27 cellular contexts compared by ENCODE assay signal in genomic region chr19:31436121-31436776, GRCh38.
DNase-seq lines count a peak whose midpoint lies in the region; ATAC-seq, FAIRE-seq and TF ChIP-seq lines count a peak whose summit lies in the region.
"Had no signal": no experiment of that assay in that cellular context is flagged by ENCODE, and none has a peak within 500 bp of the region (broad histone marks: within the 10 kb centered on the region; RNA-seq: fewer than 3 reads in every experiment).

No MANE protein-coding gene starts in this region.

- H4K20me1 ChIP-seq in astrocyte (ENCODE audit: insufficient read depth, low read length), result no peaks in the 10 kb centered on the region

- peaks cover 8% of the 10 kb centered on the region for H3K4me1 ChIP-seq in astrocyte (ENCODE audit: insufficient read depth, low read length)
- H3K4me1 ChIP-seq: colonic mucosa, lower lobe of right lung, suprapubic skin had no signal

- no peak overlapping the region for H3K4me3 Mint-ChIP-seq in activated CD4-positive, alpha-beta T cell treated with anti-CD3 and anti-CD28 coated beads, Interleukin-2, amount 10 ng/mL, durations not matched to agents 24 days and 14 days
- H3K4me3 Mint-ChIP-seq in astrocyte (ENCODE audit: unreplicated experiment), result no peak overlapping the region
- H3K4me3 Mint-ChIP-seq: activated CD4-positive, alpha-beta memory T cell treated with anti-CD3 and anti-CD28 coated beads for 36 hours; activated naive CD4-positive, alpha-beta T cell treated with anti-CD3 and anti-CD28 coated beads for 36 hours; natural killer cell treated with Interleukin-12 subunit alpha and Interleukin-12 subunit beta and Interleukin-15 and Interleukin-18, amount 100 ng/mL, for 72 hours had no signal

- peak overlapping the region; percentile 38 for H3K9ac ChIP-seq in astrocyte (ENCODE audit: low read length)

- H2AFZ ChIP-seq in astrocyte (ENCODE audit: low read depth, low read length), result no peak overlapping the region

- no peaks in the 10 kb centered on the region for H3K27me3 ChIP-seq in astrocyte (ENCODE audit: insufficient read depth, low read length)
- no peaks in the 10 kb centered on the region for H3K27me3 ChIP-seq in kidney epithelial cell (ENCODE audit: control insufficient read depth, insufficient read depth, low read length)
- H3K27me3 ChIP-seq: colonic mucosa, suprapubic skin had no signal

- no peak overlapping the region for H3K4me3 ChIP-seq in astrocyte (ENCODE audit: insufficient read depth, low read depth, low read length)
- no peak overlapping the region for H3K4me3 ChIP-seq in kidney epithelial cell (ENCODE audit: low read depth, low read length)
- H3K4me3 ChIP-seq: colonic mucosa, lower lobe of right lung, spleen, suprapubic skin had no signal

- H3K4me2 ChIP-seq in astrocyte (ENCODE audit: low read length), result peak overlapping the region; percentile 59

- peak; percentile 39 for DNase-seq in activated CD4-positive, alpha-beta T cell treated with anti-CD3 and anti-CD28 coated beads, Interleukin-2, amount 10 ng/mL, durations not matched to agents 24 days and 14 days
- no peak for DNase-seq in activated CD4-positive, alpha-beta T cell treated with anti-CD3 and anti-CD28 coated beads, Interleukin-2, amount 50 U/mL, for 4 hours
- peak; percentile 75 for DNase-seq in astrocyte (ENCODE audit: low read depth)
- peak; percentile 1 for DNase-seq in kidney epithelial cell (ENCODE audit: low read depth)
- DNase-seq in DMS153 treated with DMSO at 0.1 percent for 48 hours (lab: John Stamatoyannopoulos, UW; ENCODE audit: unreplicated experiment), result no peak
- no peak for DNase-seq in middle frontal gyrus (ENCODE audit: extremely low spot score, low spot score)
- DNase-seq: activated CD4-positive, alpha-beta memory T cell treated with anti-CD3 and anti-CD28 coated beads for 36 hours; activated naive CD4-positive, alpha-beta T cell treated with anti-CD3 and anti-CD28 coated beads for 36 hours; colonic mucosa; H7; KBM-7; lower lobe of right lung; NCI-H1048; NCI-H2081; NCI-H510A treated with DMSO at 0.1 percent for 48 hours; spleen; stimulated activated CD8-positive, alpha-beta memory T cell treated with anti-CD3 and anti-CD28 coated beads, Interleukin-4, amount 100 ng/mL, for 48 hours; T-helper 1 cell had no signal

- H3K9me3 ChIP-seq in astrocyte (ENCODE audit: insufficient read depth, low read depth, low read length), result no peaks in the 10 kb centered on the region
- H3K9me3 ChIP-seq: colonic mucosa, lower lobe of right lung, suprapubic skin had no signal

- H3K27me3 Mint-ChIP-seq in activated CD4-positive, alpha-beta T cell treated with anti-CD3 and anti-CD28 coated beads, Interleukin-2, amount 10 ng/mL, durations not matched to agents 24 days and 14 days, result no peaks in the 10 kb centered on the region
- peaks cover 20% of the 10 kb centered on the region for H3K27me3 Mint-ChIP-seq in astrocyte (ENCODE audit: low read depth, unreplicated experiment)

- peak; percentile 2 for TF ChIP-seq CTCF in astrocyte (IDR thresholded peaks at IDR 0.05; ENCODE audit: insufficient read depth, low read depth, low read length)
- no peak for TF ChIP-seq CTCF in kidney epithelial cell (IDR thresholded peaks at IDR 0.05; ENCODE audit: insufficient read depth, low read length, poor library complexity, severe bottlenecking)

- H3K27ac ChIP-seq in astrocyte (ENCODE audit: low read depth, low read length), result peak overlapping the region; percentile 71
- H3K27ac ChIP-seq: 22Rv1, C4-2B, colonic mucosa, lower lobe of right lung, spleen, suprapubic skin, VCaP had no signal

- intact Hi-C loops in activated CD4-positive, alpha-beta T cell treated with anti-CD3 and anti-CD28 coated beads, Interleukin-2, amount 10 ng/mL, durations not matched to agents 24 days and 14 days (cut with micrococcal nuclease), result no loop called here

- H3K79me2 ChIP-seq in astrocyte (ENCODE audit: insufficient read depth, low read length), result no peaks in the 10 kb centered on the region

- H3K36me3 ChIP-seq in astrocyte (ENCODE audit: insufficient read depth, low read length), result no peaks in the 10 kb centered on the region
- no peaks in the 10 kb centered on the region for H3K36me3 ChIP-seq in kidney epithelial cell (ENCODE audit: control insufficient read depth, insufficient read depth, low read length)
- H3K36me3 ChIP-seq: colonic mucosa, lower lobe of right lung, spleen, suprapubic skin had no signal

- H3K4me1 Mint-ChIP-seq in activated CD4-positive, alpha-beta T cell treated with anti-CD3 and anti-CD28 coated beads, Interleukin-2, amount 10 ng/mL, durations not matched to agents 24 days and 14 days, result no peaks in the 10 kb centered on the region
- H3K4me1 Mint-ChIP-seq in astrocyte (ENCODE audit: low read depth, unreplicated experiment), result peaks cover 4% of the 10 kb centered on the region

- peaks cover 9% of the 10 kb centered on the region for H3K9me3 Mint-ChIP-seq in activated CD4-positive, alpha-beta T cell treated with anti-CD3 and anti-CD28 coated beads, Interleukin-2, amount 10 ng/mL, durations not matched to agents 24 days and 14 days
- peaks cover 10% of the 10 kb centered on the region for H3K9me3 Mint-ChIP-seq in astrocyte (ENCODE audit: unreplicated experiment)

- no peak for ATAC-seq in HG03457 (IDR thresholded peaks at IDR 0.05; ENCODE audit: unreplicated experiment)
- no peak for ATAC-seq in HG02938 (IDR thresholded peaks at IDR 0.05; ENCODE audit: unreplicated experiment)
- ATAC-seq: lower lobe of right lung; natural killer cell treated with Interleukin-12 subunit alpha and Interleukin-12 subunit beta and Interleukin-15 and Interleukin-18, amount 100 ng/mL, for 72 hours; Right ventricle myocardium inferior had no signal

- FAIRE-seq in astrocyte (lab: Jason Lieb, UNC), result no peak
- FAIRE-seq: GM18507 had no signal

- no peaks in the 10 kb centered on the region for H3K36me3 Mint-ChIP-seq in activated CD4-positive, alpha-beta T cell treated with anti-CD3 and anti-CD28 coated beads, Interleukin-2, amount 10 ng/mL, durations not matched to agents 24 days and 14 days (ENCODE audit: low read depth)
- no peaks in the 10 kb centered on the region for H3K36me3 Mint-ChIP-seq in astrocyte (ENCODE audit: low read depth, unreplicated experiment)
- H3K36me3 Mint-ChIP-seq: activated CD4-positive, alpha-beta memory T cell treated with anti-CD3 and anti-CD28 coated beads for 36 hours; natural killer cell treated with Interleukin-12 subunit alpha and Interleukin-12 subunit beta and Interleukin-15 and Interleukin-18, amount 100 ng/mL, for 72 hours had no signal

- H3K27ac Mint-ChIP-seq in activated CD4-positive, alpha-beta T cell treated with anti-CD3 and anti-CD28 coated beads, Interleukin-2, amount 10 ng/mL, durations not matched to agents 24 days and 14 days, result no peak overlapping the region
- H3K27ac Mint-ChIP-seq in astrocyte (ENCODE audit: unreplicated experiment), result peak overlapping the region; percentile 83
- H3K27ac Mint-ChIP-seq: activated CD4-positive, alpha-beta memory T cell treated with anti-CD3 and anti-CD28 coated beads for 36 hours; activated naive CD4-positive, alpha-beta T cell treated with anti-CD3 and anti-CD28 coated beads for 36 hours; natural killer cell treated with Interleukin-12 subunit alpha and Interleukin-12 subunit beta and Interleukin-15 and Interleukin-18, amount 100 ng/mL, for 72 hours had no signal

Comparison
In these comparisons a context has a peak if more than half of its experiments do, and no peak if none do; other contexts are left out.
1. DNase-seq: peak in activated CD4-positive, alpha-beta T cell treated with anti-CD3 and anti-CD28 coated beads, Interleukin-2, amount 10 ng/mL, durations not matched to agents 24 days and 14 days (single experiment), astrocyte (single experiment) and kidney epithelial cell (single experiment); none in activated CD4-positive, alpha-beta T cell treated with anti-CD3 and anti-CD28 coated beads, Interleukin-2, amount 50 U/mL, for 4 hours (0 of 2), DMS153 treated with DMSO at 0.1 percent for 48 hours (single experiment) and middle frontal gyrus (single experiment).